In the genomic region with DNA sequence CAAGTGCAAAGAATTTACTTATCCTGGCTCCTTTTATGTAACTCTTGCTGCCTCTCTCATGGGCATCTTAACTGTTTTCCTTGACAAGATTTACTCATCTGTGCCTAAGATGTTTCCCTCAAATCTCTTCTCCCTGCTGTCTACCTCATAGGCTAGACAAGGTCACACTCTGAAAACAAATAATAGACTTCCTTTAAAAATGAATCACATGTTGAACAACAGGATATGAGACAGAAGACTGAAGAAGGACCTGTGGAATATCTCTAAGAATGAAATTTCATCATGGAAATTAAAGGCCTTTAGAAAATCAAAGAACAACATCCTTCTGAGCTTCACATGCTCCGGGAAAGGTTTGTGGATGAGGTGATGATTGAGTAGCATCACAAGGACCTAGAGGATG, we compare ENCODE assay signal across 19 cellular contexts. TPM values are rescaled to one million over a fixed set of nuclear protein-coding genes. Genes with fewer than 3 reads are reported as not detected.
DNase-seq lines count a peak whose midpoint lies in the region; ATAC-seq and TF ChIP-seq lines count a peak whose summit lies in the region.
"Had no signal": no experiment of that assay in that cellular context is flagged by ENCODE, and none has a peak within 500 bp of the region (broad histone marks: within the 10 kb centered on the region; RNA-seq: fewer than 3 reads in every experiment).

No MANE protein-coding gene starts in this region.

- peaks cover 3% of the 10 kb centered on the region for H3K9me3 Mint-ChIP-seq in activated naive CD8-positive, alpha-beta T cell treated with anti-CD3 and anti-CD28 coated beads, Interleukin-2, amount 50 U/mL, for 24 hours
- H3K9me3 Mint-ChIP-seq in activated naive CD8-positive, alpha-beta T cell treated with anti-CD3 and anti-CD28 coated beads for 36 hours = no peaks in the 10 kb centered on the region
- H3K9me3 Mint-ChIP-seq: GM23338 had no signal

- H3K27ac Mint-ChIP-seq in activated naive CD8-positive, alpha-beta T cell treated with anti-CD3 and anti-CD28 coated beads, Interleukin-2, amount 50 U/mL, for 24 hours = peak overlapping the region; percentile 19
- H3K27ac Mint-ChIP-seq in activated naive CD8-positive, alpha-beta T cell treated with anti-CD3 and anti-CD28 coated beads for 36 hours = no peak overlapping the region
- H3K27ac Mint-ChIP-seq: GM23338 had no signal

- TF ChIP-seq POLR2A in adrenal gland (IDR thresholded peaks at IDR 0.05) = no peak

- H3K4me3 ChIP-seq in epithelial cell of esophagus (ENCODE audit: low read length) (no peak overlapping the region), skeletal muscle cell (ENCODE audit: low read depth, low read length) (no peak overlapping the region), WERI-Rb-1 (ENCODE audit: low read depth, low read length) (no peak overlapping the region), adrenal gland (no peak overlapping the region)
- H3K4me3 ChIP-seq: A549, GM23338, K562, PC-9 had no signal

- intact Hi-C loops in adrenal gland (cut with DNase I) = no loop called here

- TF ChIP-seq CTCF in epithelial cell of esophagus (IDR thresholded peaks at IDR 0.05; ENCODE audit: insufficient read depth, low read depth, low read length, missing control alignments) = no peak
- no peak for TF ChIP-seq CTCF in WERI-Rb-1 (IDR thresholded peaks at IDR 0.05; ENCODE audit: low read depth, low read length)
- no peak for TF ChIP-seq CTCF in adrenal gland (IDR thresholded peaks at IDR 0.05)

- H3K36me3 Mint-ChIP-seq in activated naive CD8-positive, alpha-beta T cell treated with anti-CD3 and anti-CD28 coated beads, Interleukin-2, amount 50 U/mL, for 24 hours (ENCODE audit: low read depth) = no peaks in the 10 kb centered on the region
- no peaks in the 10 kb centered on the region for H3K36me3 Mint-ChIP-seq in activated naive CD8-positive, alpha-beta T cell treated with anti-CD3 and anti-CD28 coated beads for 36 hours

- H3K4me1 ChIP-seq in adrenal gland (replicated peaks in 1 of 2) = no peaks in the 10 kb centered on the region
- H3K4me1 ChIP-seq: A549 had no signal

- H3K36me3 ChIP-seq in WERI-Rb-1 (no peaks in the 10 kb centered on the region), adrenal gland (replicated peaks in 1 of 2) (no peaks in the 10 kb centered on the region)

- H3K27ac ChIP-seq in WERI-Rb-1 (no peak overlapping the region), adrenal gland (no peak overlapping the region)
- H3K27ac ChIP-seq: A549, PC-9 had no signal

- DNase-seq in activated naive CD8-positive, alpha-beta T cell treated with anti-CD3 and anti-CD28 coated beads, Interleukin-2, amount 50 U/mL, for 24 hours = no peak
- DNase-seq in activated naive CD8-positive, alpha-beta T cell treated with anti-CD3 and anti-CD28 coated beads for 36 hours = no peak
- DNase-seq in M059J (ENCODE audit: low read depth) (peak; percentile 3), epithelial cell of esophagus (ENCODE audit: low read depth) (peak; percentile 41), skeletal muscle cell (ENCODE audit: low read depth) (peak; percentile 2), WERI-Rb-1 (no peak), adrenal gland (no peak)
- DNase-seq: AML-193, GDM1, NCI-H1092, NCI-H226, NCI-H526 treated with DMSO at 0.1 percent for 48 hours, PC-9 had no signal

- no peak for ATAC-seq in activated naive CD8-positive, alpha-beta T cell treated with anti-CD3 and anti-CD28 coated beads, Interleukin-2, amount 50 U/mL, for 24 hours
- no peak for ATAC-seq in GM21786 (IDR thresholded peaks at IDR 0.05; ENCODE audit: unreplicated experiment)
- ATAC-seq: A549, GM23338, K562, Right ventricle myocardium inferior had no signal

- no peaks in the 10 kb centered on the region for H3K9me3 ChIP-seq in WERI-Rb-1 (ENCODE audit: severe bottlenecking)
- no peaks in the 10 kb centered on the region for H3K9me3 ChIP-seq in adrenal gland (replicated peaks in 1 of 3)
- H3K9me3 ChIP-seq: A549 had no signal

- H3K4me3 Mint-ChIP-seq in activated naive CD8-positive, alpha-beta T cell treated with anti-CD3 and anti-CD28 coated beads, Interleukin-2, amount 50 U/mL, for 24 hours = no peak overlapping the region
- no peak overlapping the region for H3K4me3 Mint-ChIP-seq in activated naive CD8-positive, alpha-beta T cell treated with anti-CD3 and anti-CD28 coated beads for 36 hours
- H3K4me3 Mint-ChIP-seq: GM23338 had no signal

- peaks cover 51% of the 10 kb centered on the region for H3K4me1 Mint-ChIP-seq in activated naive CD8-positive, alpha-beta T cell treated with anti-CD3 and anti-CD28 coated beads, Interleukin-2, amount 50 U/mL, for 24 hours
- H3K4me1 Mint-ChIP-seq in activated naive CD8-positive, alpha-beta T cell treated with anti-CD3 and anti-CD28 coated beads for 36 hours = peaks cover 15% of the 10 kb centered on the region

- WGBS in adrenal gland, 4 donors = 53 to 65% (median 58%) methylated on average over 1 of the region's 1 CpG

- peaks cover 9% of the 10 kb centered on the region for H3K27me3 Mint-ChIP-seq in activated naive CD8-positive, alpha-beta T cell treated with anti-CD3 and anti-CD28 coated beads, Interleukin-2, amount 50 U/mL, for 24 hours
- peaks cover 20% of the 10 kb centered on the region for H3K27me3 Mint-ChIP-seq in activated naive CD8-positive, alpha-beta T cell treated with anti-CD3 and anti-CD28 coated beads for 36 hours

- no peaks in the 10 kb centered on the region for H3K27me3 ChIP-seq in WERI-Rb-1 (ENCODE audit: insufficient read depth, low read depth, severe bottlenecking)
- no peaks in the 10 kb centered on the region for H3K27me3 ChIP-seq in adrenal gland

RNA-seq across cellular contexts. Expression of a gene that starts 6.0 kb away (rescaled TPM):
- not detected for total RNA-seq in activated naive CD8-positive, alpha-beta T cell treated with anti-CD3 and anti-CD28 coated beads for 36 hours
- total RNA-seq in M059J (2014; rRNA removed; shearing (Covaris generic)) = not detected in 2 replicates
- total RNA-seq in adrenal gland = not detected
- polyA plus RNA-seq in adrenal gland = not detected
- total RNA-seq: GM23338, HT-29, K562, PC-9, Right ventricle myocardium inferior had no signal
- polyA plus RNA-seq: A549, GM23338, K562 had no signal

RNA-seq across cellular contexts. Expression of a gene that starts 22.0 kb away (rescaled TPM):
- total RNA-seq in activated naive CD8-positive, alpha-beta T cell treated with anti-CD3 and anti-CD28 coated beads for 36 hours = not detected
- total RNA-seq in M059J (2014; rRNA removed; shearing (Covaris generic)) = not detected in 2 replicates
- 1 to 10 TPM in 3 of 8 donors, under 1 TPM in 1, not detected in 4; 0.54 to 4.9 (median 2.6) TPM for total RNA-seq in adrenal gland
- polyA plus RNA-seq in adrenal gland = 10 to 100 TPM in 1 of 3 donors, 1 to 10 TPM in 2; 2.0 to 13.3 (median 5.8) TPM
- total RNA-seq: GM23338, HT-29, K562, PC-9 had no signal
- polyA plus RNA-seq: A549, GM23338, K562 had no signal

RNA-seq across cellular contexts. Expression of a gene that starts 34.9 kb away (rescaled TPM):
- total RNA-seq in activated naive CD8-positive, alpha-beta T cell treated with anti-CD3 and anti-CD28 coated beads for 36 hours = not detected
- total RNA-seq in M059J (2014; rRNA removed; shearing (Covaris generic)) = not detected in 2 replicates
- total RNA-seq in adrenal gland = not detected
- polyA plus RNA-seq in adrenal gland = not detected
- total RNA-seq: GM23338, HT-29, K562, PC-9, Right ventricle myocardium inferior had no signal
- polyA plus RNA-seq: A549, GM23338, K562 had no signal

RNA-seq across cellular contexts. Expression of a gene that starts 55.5 kb away (rescaled TPM):
- total RNA-seq in activated naive CD8-positive, alpha-beta T cell treated with anti-CD3 and anti-CD28 coated beads for 36 hours = not detected
- total RNA-seq in M059J (2014; rRNA removed; shearing (Covaris generic)) = not detected in 2 replicates
- total RNA-seq in adrenal gland = not detected
- polyA plus RNA-seq in adrenal gland = not detected
- total RNA-seq: GM23338, HT-29, K562, PC-9, Right ventricle myocardium inferior had no signal
- polyA plus RNA-seq: A549, GM23338, K562 had no signal

Comparison
In these comparisons a context has a peak if more than half of its experiments do, and no peak if none do; other contexts are left out.
1. DNase-seq: peak in M059J (single experiment), epithelial cell of esophagus (single experiment) and skeletal muscle cell (single experiment); none in activated naive CD8-positive, alpha-beta T cell treated with anti-CD3 and anti-CD28 coated beads, Interleukin-2, amount 50 U/mL, for 24 hours (single experiment), activated naive CD8-positive, alpha-beta T cell treated with anti-CD3 and anti-CD28 coated beads for 36 hours (single experiment), WERI-Rb-1 (single experiment) and adrenal gland (0 of 7).